ENCODE assay signal across 8 cellular contexts in the genomic region with DNA sequence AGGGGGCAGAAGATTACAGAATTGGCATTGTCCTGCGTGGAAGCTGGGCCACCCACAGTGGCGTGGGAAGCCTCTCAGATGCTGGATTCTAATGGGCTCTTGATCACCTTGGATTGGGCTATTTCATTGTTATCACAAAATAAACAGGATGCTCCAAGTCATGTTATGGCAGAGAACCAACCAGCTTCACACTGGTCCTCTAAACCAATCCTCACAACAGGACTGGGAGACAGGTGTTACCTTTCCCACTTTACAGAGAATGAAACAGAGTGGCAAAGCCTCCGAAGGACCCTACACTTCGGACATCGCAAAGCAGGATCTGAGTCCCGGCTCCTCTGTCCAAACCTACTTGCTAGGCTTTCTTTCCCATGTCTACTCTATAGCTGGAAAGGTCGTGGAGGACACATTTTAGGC. TPM values are rescaled to one million over a fixed set of nuclear protein-coding genes. Genes with fewer than 3 reads are reported as not detected.
DNase-seq lines count a peak whose midpoint lies in the region; ATAC-seq and TF ChIP-seq lines count a peak whose summit lies in the region.

No MANE protein-coding gene starts in this region.

- CTCF ChIA-PET in CD4-positive, alpha-beta memory T cell (lab: Charles Lee; ENCODE audit: partially characterized antibody) = interaction anchor here (0.7 to 6.1 kb wide), 23 partner anchors 9 to 337 kb away, joined by 3 to 87 read pairs (median 5); a partner anchor contains a TSS
- CTCF ChIA-PET in naive thymus-derived CD4-positive, alpha-beta T cell (lab: Charles Lee) = interaction anchor here (0.6 to 4.1 kb wide), 16 partner anchors 9 to 218 kb away, joined by 3 to 30 read pairs (median 6); a partner anchor contains a TSS

- ATAC-seq in naive thymus-derived CD4-positive, alpha-beta T cell = no peak

- peaks cover 0 to 4% of the 10 kb centered on the region in 2 donors for H3K27me3 Mint-ChIP-seq in CD4-positive, alpha-beta memory T cell
- H3K27me3 Mint-ChIP-seq in naive thymus-derived CD4-positive, alpha-beta T cell = peaks cover 0 to 5% (median 0%) of the 10 kb centered on the region in 5 donors

- intact Hi-C loops in CD4-positive, alpha-beta memory T cell (cut with micrococcal nuclease) = loop anchor here (1.0 to 5.0 kb wide), 3 partner anchors 20 to 319 kb away; no protein-coding TSS in a partner anchor
- intact Hi-C loops in dorsolateral prefrontal cortex (cut with DNase I) = no loop called here
- intact Hi-C loops in naive thymus-derived CD4-positive, alpha-beta T cell (cut with micrococcal nuclease) = loop anchor here (1.0 to 2.0 kb wide), 3 partner anchors 23 to 329 kb away; a partner anchor contains a TSS

- no peaks in the 10 kb centered on the region for H3K27me3 ChIP-seq in CD4-positive, alpha-beta memory T cell (ENCODE audit: insufficient read depth, low read length)
- peaks cover 0 to 21% (median 0%) of the 10 kb centered on the region in 45 donors for H3K27me3 ChIP-seq in dorsolateral prefrontal cortex
- H3K27me3 ChIP-seq in naive thymus-derived CD4-positive, alpha-beta T cell (ENCODE audit: control insufficient read depth in 2 of 2, insufficient read depth in 2 of 2, low read length in 2 of 2) = no peaks in the 10 kb centered on the region

- DNase-seq in CD4-positive, alpha-beta memory T cell = no peak
- DNase-seq in LHCN-M2 (ENCODE audit: low read depth) (peak; percentile 60), dorsolateral prefrontal cortex (no peak), NOMO-1 (lab: John Stamatoyannopoulos, UW; ENCODE audit: unreplicated experiment in 2 of 2) (no peak), SKM-1 treated with dmso at 0.1 percent for 144 hours (lab: John Stamatoyannopoulos, UW; ENCODE audit: unreplicated experiment) (no peak)
- no peak for DNase-seq in naive thymus-derived CD4-positive, alpha-beta T cell
- no peak for DNase-seq in stimulated activated CD8-positive, alpha-beta memory T cell treated with anti-CD3 and anti-CD28 coated beads, Interleukin-4, amount 100 ng/mL, for 48 hours
- no peak for DNase-seq in activated CD4-positive, alpha-beta T cell treated with anti-CD3 and anti-CD28 coated beads, Interleukin-2, amount 50 U/mL, for 48 hours

- no peaks in the 10 kb centered on the region for H3K36me3 ChIP-seq in CD4-positive, alpha-beta memory T cell (ENCODE audit: insufficient read depth, low read length)
- H3K36me3 ChIP-seq in naive thymus-derived CD4-positive, alpha-beta T cell (ENCODE audit: control insufficient read depth in 2 of 3, insufficient read depth in 3 of 3, low read length in 3 of 3) = no peaks in the 10 kb centered on the region

- H3K36me3 Mint-ChIP-seq in CD4-positive, alpha-beta memory T cell = peaks cover 0 to 2% of the 10 kb centered on the region in 2 donors
- H3K36me3 Mint-ChIP-seq in naive thymus-derived CD4-positive, alpha-beta T cell = peaks cover 0 to 7% (median 0%) of the 10 kb centered on the region in 5 donors

- no peaks in the 10 kb centered on the region for H3K9me3 ChIP-seq in CD4-positive, alpha-beta memory T cell (ENCODE audit: control insufficient read depth in 1 of 2, low read length in 2 of 2)
- no peaks in the 10 kb centered on the region for H3K9me3 ChIP-seq in naive thymus-derived CD4-positive, alpha-beta T cell (ENCODE audit: control insufficient read depth in 2 of 3, low read length in 3 of 3)

- no peak for TF ChIP-seq CTCF in dorsolateral prefrontal cortex (IDR thresholded peaks at IDR 0.05 in 54 of 56, conservative IDR thresholded peaks at IDR 0.05 in 2 of 56; ENCODE audit: low read depth in 1 of 56, partially characterized antibody in 56 of 56)

- H3K4me3 Mint-ChIP-seq in CD4-positive, alpha-beta memory T cell = peak overlapping the region; percentile 97 to 99 (median 98)
- H3K4me3 Mint-ChIP-seq in naive thymus-derived CD4-positive, alpha-beta T cell = peak overlapping the region; percentile 95 to 100 (median 98)

- peak overlapping the region; percentile 85 to 99 (median 91) for H3K27ac Mint-ChIP-seq in CD4-positive, alpha-beta memory T cell
- peak overlapping the region; percentile 71 to 95 (median 88) for H3K27ac Mint-ChIP-seq in naive thymus-derived CD4-positive, alpha-beta T cell

- peak overlapping the region; percentile 60 for H3K27ac ChIP-seq in CD4-positive, alpha-beta memory T cell (ENCODE audit: low read depth, low read length)
- peak overlapping the region in 56 of 59 donors; percentile 6 to 92 (median 81) for H3K27ac ChIP-seq in dorsolateral prefrontal cortex
- peak overlapping the region; percentile 73 for H3K27ac ChIP-seq in naive thymus-derived CD4-positive, alpha-beta T cell (ENCODE audit: low read depth, low read length)

- peaks cover 47% of the 10 kb centered on the region for H3K4me1 ChIP-seq in CD4-positive, alpha-beta memory T cell (ENCODE audit: insufficient read depth, low read length)
- peaks cover 11 to 37% of the 10 kb centered on the region in 2 donors for H3K4me1 ChIP-seq in naive thymus-derived CD4-positive, alpha-beta T cell (ENCODE audit: control insufficient read depth in 2 of 2, insufficient read depth in 2 of 2, low read length in 2 of 2)

- POLR2A ChIA-PET in CD4-positive, alpha-beta memory T cell (lab: Charles Lee; ENCODE audit: partially characterized antibody) = interaction anchor here (0.6 to 3.7 kb wide), 14 partner anchors 9 to 328 kb away, joined by 3 to 53 read pairs (median 5); a partner anchor contains a TSS
- POLR2A ChIA-PET in naive thymus-derived CD4-positive, alpha-beta T cell (lab: Charles Lee) = interaction anchor here (1.1 to 3.6 kb wide), 9 partner anchors 15 to 365 kb away, joined by 3 to 25 read pairs (median 6); a partner anchor contains a TSS

- peaks cover 30 to 54% (median 46%) of the 10 kb centered on the region in 4 donors for H3K4me1 Mint-ChIP-seq in CD4-positive, alpha-beta memory T cell
- peaks cover 29 to 56% (median 51%) of the 10 kb centered on the region in 7 donors for H3K4me1 Mint-ChIP-seq in naive thymus-derived CD4-positive, alpha-beta T cell

- H3K9me3 Mint-ChIP-seq in CD4-positive, alpha-beta memory T cell = no peaks in the 10 kb centered on the region
- peaks cover 0 to 3% (median 0%) of the 10 kb centered on the region in 11 donors for H3K9me3 Mint-ChIP-seq in naive thymus-derived CD4-positive, alpha-beta T cell

- H3K4me3 ChIP-seq in CD4-positive, alpha-beta memory T cell (ENCODE audit: low read length in 2 of 2) = peak overlapping the region; percentile 54 to 67
- H3K4me3 ChIP-seq in dorsolateral prefrontal cortex = peak overlapping the region; percentile 48 to 85 (median 71)
- H3K4me3 ChIP-seq in naive thymus-derived CD4-positive, alpha-beta T cell (ENCODE audit: low read length) = peak overlapping the region; percentile 80

RNA-seq across cellular contexts. Expression of a gene that starts 0.4 kb away (rescaled TPM):
- total RNA-seq in CD4-positive, alpha-beta memory T cell = 1 to 10 TPM; 7.9 to 8.0 TPM
- 10 to 100 TPM; 19.3 to 19.7 TPM for polyA plus RNA-seq in CD4-positive, alpha-beta memory T cell
- 234 and 236 TPM in 2 replicates for total RNA-seq in LHCN-M2 (2014; rRNA removed)
- polyA plus RNA-seq in LHCN-M2 (2012) = 78.6 TPM
- 10 to 100 TPM in 38 of 120 experiments, 1 to 10 TPM in 82; 4.2 to 37.5 (median 8.9) TPM for total RNA-seq in dorsolateral prefrontal cortex
- 10 to 100 TPM in 1 of 5 experiments, 1 to 10 TPM in 4; 5.2 to 17.9 (median 7.9) TPM for total RNA-seq in naive thymus-derived CD4-positive, alpha-beta T cell
- polyA plus RNA-seq in naive thymus-derived CD4-positive, alpha-beta T cell = 10 to 100 TPM; 11.3 to 16.6 TPM

RNA-seq across cellular contexts. Expression of a gene that starts 19.3 kb away (rescaled TPM):
- 10 to 100 TPM; 45.5 to 46.0 TPM for total RNA-seq in CD4-positive, alpha-beta memory T cell
- 1 to 10 TPM; 8.8 to 9.0 TPM for polyA plus RNA-seq in CD4-positive, alpha-beta memory T cell
- 92.2 and 103 TPM in 2 replicates for total RNA-seq in LHCN-M2 (2014; rRNA removed)
- 27.9 TPM for polyA plus RNA-seq in LHCN-M2 (2012)
- total RNA-seq in dorsolateral prefrontal cortex = 100 to 1,000 TPM in 28 of 120 experiments, 10 to 100 TPM in 92; 75.7 to 114 (median 94.9) TPM
- total RNA-seq in naive thymus-derived CD4-positive, alpha-beta T cell = 10 to 100 TPM; 42.4 to 88.2 (median 46.9) TPM
- 10 to 100 TPM in 1 of 2 donors, 1 to 10 TPM in 1; 9.5 to 10.5 TPM for polyA plus RNA-seq in naive thymus-derived CD4-positive, alpha-beta T cell

Comparison
In these comparisons a context has a peak if more than half of its experiments do, and no peak if none do; other contexts are left out.
1. intact Hi-C loops: an anchor here in CD4-positive, alpha-beta memory T cell (1.0 to 5.0 kb wide) and naive thymus-derived CD4-positive, alpha-beta T cell (1.0 to 2.0 kb wide); none called in dorsolateral prefrontal cortex.